In the genomic region with DNA sequence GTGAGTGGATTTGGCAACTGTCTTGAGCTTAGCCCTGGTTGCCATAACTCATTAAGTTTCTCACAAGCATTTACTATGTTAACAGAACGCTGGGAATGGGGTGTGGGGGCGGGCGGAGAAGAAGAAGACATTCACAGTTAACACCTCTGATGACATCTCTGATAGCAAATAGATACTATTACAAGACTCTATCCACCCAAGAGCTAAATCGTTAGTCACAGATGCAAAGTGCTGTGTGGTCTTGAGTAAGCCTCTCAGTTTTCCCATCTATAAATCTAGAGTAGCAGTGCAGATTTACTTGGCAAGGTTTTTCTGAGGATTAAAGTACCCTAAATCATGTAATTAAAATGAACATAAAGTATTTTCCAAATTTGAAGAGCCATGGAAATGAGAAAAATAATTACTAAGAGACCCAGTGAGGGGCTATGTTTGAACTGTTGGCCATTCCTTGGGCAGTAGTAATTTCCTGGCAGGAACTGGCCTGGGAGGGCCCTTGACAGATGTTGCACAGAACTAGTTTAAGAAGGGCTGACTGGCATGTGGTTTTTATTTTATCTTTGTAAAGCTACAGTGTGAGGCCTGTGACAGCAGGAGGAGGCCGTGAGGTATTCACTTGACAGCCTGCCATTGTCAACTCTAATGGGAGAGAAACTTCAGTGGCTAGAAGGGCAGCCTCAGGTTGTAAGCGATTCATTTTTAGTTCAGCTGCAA, we compare ENCODE assay signal across 14 cellular contexts. TPM values are rescaled to one million over a fixed set of nuclear protein-coding genes. Genes with fewer than 3 reads are reported as not detected.
DNase-seq lines count a peak whose midpoint lies in the region; ATAC-seq and TF ChIP-seq lines count a peak whose summit lies in the region.
"Had no signal": no experiment of that assay in that cellular context is flagged by ENCODE, and none has a peak within 500 bp of the region (broad histone marks: within the 10 kb centered on the region; RNA-seq: fewer than 3 reads in every experiment).

No MANE protein-coding gene starts in this region.

- H4K91ac ChIP-seq in IMR-90 (ENCODE audit: insufficient read depth, low read depth, low read length): no peak overlapping the region

- no peak overlapping the region for H2BK20ac ChIP-seq in IMR-90 (ENCODE audit: low read depth, low read length)

- no peak for TF ChIP-seq CTCF in IMR-90 (conservative IDR thresholded peaks at IDR 0.05; ENCODE audit: low read depth, low read length)
- TF ChIP-seq CTCF in prostate gland (IDR thresholded peaks at IDR 0.05): no peak

- no peak overlapping the region for H3K9ac ChIP-seq in IMR-90 (ENCODE audit: low read depth, low read length)

- H3K4ac ChIP-seq in IMR-90 (ENCODE audit: low read depth, low read length): no peak overlapping the region

- H3K23ac ChIP-seq in IMR-90 (ENCODE audit: low read depth, low read length): no peak overlapping the region

- no peak overlapping the region for H2AK5ac ChIP-seq in IMR-90 (ENCODE audit: low read depth, low read length)

- no TSS peak for BruUV-seq in IMR-90 (replicated peaks; lab: Mats Ljungman, UMichigan)

- ATAC-seq in IMR-90 (ENCODE audit: low read depth) (peak; percentile 40; the same call in 1 of the 2 replicates), HG03159 (IDR thresholded peaks at IDR 0.05; ENCODE audit: unreplicated experiment) (no peak)

- dilution Hi-C loops in IMR-90 (cut with HindIII; ENCODE audit: low sequenced_read_pairs, unreplicated experiment): no loop called here

- in situ Hi-C loops in IMR-90 (cut with MboI; ENCODE audit: low sequenced_read_pairs): no loop called here

- H2BK15ac ChIP-seq in IMR-90 (ENCODE audit: low read depth, low read length): no peak overlapping the region

- H3K56ac ChIP-seq in IMR-90 (ENCODE audit: extremely low read depth, insufficient read depth, low read length): no peak overlapping the region

- H3K36me3 ChIP-seq in IMR-90 (ENCODE audit: control insufficient read depth, insufficient read depth, low read length) (no peaks in the 10 kb centered on the region), prostate gland (no peaks in the 10 kb centered on the region)
- H3K36me3 ChIP-seq: thoracic aorta had no signal

- POLR2A ChIA-PET in IMR-90 (lab: Charles Lee; ENCODE audit: unreplicated experiment): no interaction called here

- DNase-seq in A172 (ENCODE audit: low spot score) (peak; percentile 15), IMR-90 (peak; percentile 58), dermis blood vessel endothelial cell (peak; percentile 70), left kidney (ENCODE audit: low read depth, low spot score) (peak; percentile 82), SKM-1 (lab: John Stamatoyannopoulos, UW; ENCODE audit: unreplicated experiment) (no peak), prostate gland (ENCODE audit: low spot score) (no peak)
- no peak for DNase-seq in activated naive CD4-positive, alpha-beta T cell treated with anti-CD3 and anti-CD28 coated beads, Interleukin-2, amount 50 U/mL, for 16 hours
- DNase-seq: ACHN; activated CD4-positive, CD25-positive, alpha-beta regulatory T cell treated with anti-CD3 and anti-CD28 coated beads, Interleukin-2, amount 50 U/mL, for 72 hours; DMS53; SW 1271 had no signal

- H3K4me1 ChIP-seq in IMR-90 (ENCODE audit: control insufficient read depth, insufficient read depth, low read length) (peaks cover 6% of the 10 kb centered on the region), prostate gland (replicated peaks) (no peaks in the 10 kb centered on the region)

- no peak overlapping the region for H3K4me2 ChIP-seq in IMR-90 (ENCODE audit: low read depth, low read length)

- H2AK9ac ChIP-seq in IMR-90 (replicated peaks; ENCODE audit: low read depth, low read length, poor library complexity): no peak overlapping the region

- H4K20me1 ChIP-seq in IMR-90 (ENCODE audit: insufficient read depth, low read length): no peaks in the 10 kb centered on the region

- no peak overlapping the region for H3K14ac ChIP-seq in IMR-90 (replicated peaks; ENCODE audit: low read depth, low read length)

- no CpG with 5 or more reads among the region's 6 CpGs for whole genome bisulfite sequencing in IMR-90 (ENCODE audit: extremely low coverage in 2 of 2, insufficient read length in 1 of 2), 2 experiments
- 22% methylated on average over 6 of the region's 6 CpGs for WGBS in prostate gland

- H3K9me3 ChIP-seq in IMR-90 (ENCODE audit: control insufficient read depth, insufficient read depth, low read length): no peaks in the 10 kb centered on the region
- H3K9me3 ChIP-seq in prostate gland: no peaks in the 10 kb centered on the region
- H3K9me3 ChIP-seq: thoracic aorta had no signal

- CTCF ChIA-PET in IMR-90 (lab: Yijun Ruan, JAX): no interaction called here

- no peak overlapping the region for H4K5ac ChIP-seq in IMR-90 (ENCODE audit: low read depth, low read length)

- no peak overlapping the region for H2BK5ac ChIP-seq in IMR-90 (ENCODE audit: low read depth, low read length, poor library complexity, severe bottlenecking)

- H3K4me3 ChIP-seq in IMR-90 (ENCODE audit: insufficient read depth, low read depth, low read length): no peak overlapping the region
- H3K4me3 ChIP-seq in prostate gland: no peak overlapping the region
- H3K4me3 ChIP-seq: lung, thoracic aorta had no signal

- H2BK120ac ChIP-seq in IMR-90 (ENCODE audit: low read depth, low read length): no peak overlapping the region

- no peaks in the 10 kb centered on the region for H3K79me1 ChIP-seq in IMR-90 (ENCODE audit: low read depth in 1 of 2, low read length in 2 of 2)

- H4K8ac ChIP-seq in IMR-90 (ENCODE audit: low read depth in 2 of 2, low read length in 2 of 2): no peak overlapping the region

- intact Hi-C loops in IMR-90 (cut with micrococcal nuclease) (no loop called here), prostate gland (cut with DNase I) (no loop called here)

- no peaks in the 10 kb centered on the region; the same call in 1 of the 2 replicates for H3K9me1 ChIP-seq in IMR-90 (ENCODE audit: insufficient read depth, low read length)

- H3K27me3 ChIP-seq in IMR-90 (ENCODE audit: control insufficient read depth, insufficient read depth, low read length) (no peaks in the 10 kb centered on the region), prostate gland (replicated peaks; ENCODE audit: insufficient read depth) (no peaks in the 10 kb centered on the region)

- no peak overlapping the region for H2AFZ ChIP-seq in IMR-90 (replicated peaks; ENCODE audit: low read length, poor library complexity)

- TF ChIP-seq RAD21 in IMR-90 (IDR thresholded peaks at IDR 0.05; ENCODE audit: low read length): no peak

- H3K27ac ChIP-seq in IMR-90 (ENCODE audit: insufficient read depth, low read length) (no peak overlapping the region), prostate gland (no peak overlapping the region)
- H3K27ac ChIP-seq: thoracic aorta had no signal

- TF ChIP-seq POLR2A in IMR-90 (IDR thresholded peaks at IDR 0.05; ENCODE audit: low read depth, low read length): no peak
- no peak for TF ChIP-seq POLR2A in prostate gland (IDR thresholded peaks at IDR 0.05)

- H3K18ac ChIP-seq in IMR-90 (ENCODE audit: low read depth, low read length): no peak overlapping the region

TF ChIP-seq in IMR-90, 13 proteins besides CTCF, POLR2A, EP300 and RAD21:
- TF ChIP-seq BHLHE40 (IDR thresholded peaks at IDR 0.05; ENCODE audit: low read depth, low read length) (no peak), MAFK (IDR thresholded peaks at IDR 0.05; ENCODE audit: low read depth, low read length) (no peak), MAZ (IDR thresholded peaks at IDR 0.05; ENCODE audit: borderline replicate concordance, low read depth, low read length) (no peak), FOS (IDR thresholded peaks at IDR 0.05; ENCODE audit: low read depth, low read length) (no peak), SMC3 (IDR thresholded peaks at IDR 0.05; ENCODE audit: low read depth, low read length) (no peak), NFE2L2 (IDR thresholded peaks at IDR 0.05; ENCODE audit: low read depth, low read length) (no peak), CEBPB (IDR thresholded peaks at IDR 0.05; ENCODE audit: low read depth, low read length) (no peak), RCOR1 (IDR thresholded peaks at IDR 0.05; ENCODE audit: insufficient replicate concordance, low read length) (no peak), RFX5 (IDR thresholded peaks at IDR 0.05; ENCODE audit: low read depth, low read length) (no peak), MXI1 (IDR thresholded peaks at IDR 0.05; ENCODE audit: borderline replicate concordance, low read depth, low read length) (no peak), CHD1 (IDR thresholded peaks at IDR 0.05; ENCODE audit: low read depth, low read length) (no peak)
- TF ChIP-seq, protein P1, sequence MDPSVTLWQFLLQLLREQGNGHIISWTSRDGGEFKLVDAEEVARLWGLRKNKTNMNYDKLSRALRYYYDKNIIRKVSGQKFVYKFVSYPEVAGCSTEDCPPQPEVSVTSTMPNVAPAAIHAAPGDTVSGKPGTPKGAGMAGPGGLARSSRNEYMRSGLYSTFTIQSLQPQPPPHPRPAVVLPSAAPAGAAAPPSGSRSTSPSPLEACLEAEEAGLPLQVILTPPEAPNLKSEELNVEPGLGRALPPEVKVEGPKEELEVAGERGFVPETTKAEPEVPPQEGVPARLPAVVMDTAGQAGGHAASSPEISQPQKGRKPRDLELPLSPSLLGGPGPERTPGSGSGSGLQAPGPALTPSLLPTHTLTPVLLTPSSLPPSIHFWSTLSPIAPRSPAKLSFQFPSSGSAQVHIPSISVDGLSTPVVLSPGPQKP (IDR thresholded peaks at IDR 0.05; ENCODE audit: borderline replicate concordance, low read depth, low read length): no peak
- TF ChIP-seq, protein P2, sequence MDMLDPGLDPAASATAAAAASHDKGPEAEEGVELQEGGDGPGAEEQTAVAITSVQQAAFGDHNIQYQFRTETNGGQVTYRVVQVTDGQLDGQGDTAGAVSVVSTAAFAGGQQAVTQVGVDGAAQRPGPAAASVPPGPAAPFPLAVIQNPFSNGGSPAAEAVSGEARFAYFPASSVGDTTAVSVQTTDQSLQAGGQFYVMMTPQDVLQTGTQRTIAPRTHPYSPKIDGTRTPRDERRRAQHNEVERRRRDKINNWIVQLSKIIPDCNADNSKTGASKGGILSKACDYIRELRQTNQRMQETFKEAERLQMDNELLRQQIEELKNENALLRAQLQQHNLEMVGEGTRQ (IDR thresholded peaks at IDR 0.05; ENCODE audit: low read depth, low read length): no peak
TF ChIP-seq in IMR-90: peak in this region for 0.

RNA-seq across cellular contexts. Expression of a gene that starts 58.7 kb away (rescaled TPM):
- not detected in 2 replicates for total RNA-seq in A172 (2014; rRNA removed; shearing (Covaris generic))
- not detected in 2 replicates for total RNA-seq in IMR-90 (2012; rRNA removed)
- not detected in 2 replicates for polyA plus RNA-seq in IMR-90 (2012; rRNA removed)
- not detected in 2 replicates for polyA plus RNA-seq in IMR-90 (2012; cell fraction: cytosol; rRNA removed)
- polyA plus RNA-seq in IMR-90 (2012; cell fraction: nucleus; rRNA removed; ENCODE audit: low replicate concordance): not detected in 2 replicates
- not detected in 2 replicates for total RNA-seq in dermis blood vessel endothelial cell
- under 1 TPM in 1 of 2 donors, not detected in 1; 0.34 TPM for total RNA-seq in prostate gland
- total RNA-seq: thoracic aorta had no signal

Comparison
In these comparisons a context has a peak if more than half of its experiments do, and no peak if none do; other contexts are left out.
1. DNase-seq: peak in A172 (single experiment), IMR-90 (single experiment), dermis blood vessel endothelial cell (single experiment) and left kidney (single experiment); none in activated naive CD4-positive, alpha-beta T cell treated with anti-CD3 and anti-CD28 coated beads, Interleukin-2, amount 50 U/mL, for 16 hours (single experiment), SKM-1 (single experiment) and prostate gland (single experiment).